In the genomic region with DNA sequence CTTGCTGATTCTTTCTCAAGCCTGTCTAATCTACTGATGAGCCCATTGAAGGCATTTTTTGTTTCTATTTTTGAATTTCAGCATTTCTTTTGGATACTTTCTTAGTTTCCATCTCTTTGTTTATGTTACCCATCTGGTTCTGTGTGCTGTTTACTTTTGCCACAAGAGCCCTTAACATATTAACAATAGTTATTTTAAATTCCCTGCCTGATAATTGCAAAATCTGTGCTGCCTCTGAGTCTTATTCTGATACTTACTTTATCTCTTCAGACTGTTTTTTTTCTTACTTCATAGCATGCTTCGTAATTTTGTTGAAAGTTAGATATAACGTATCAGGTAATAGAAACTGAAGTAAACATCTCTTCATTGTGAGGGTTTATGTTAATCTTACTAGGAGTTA, we compare ENCODE assay signal across 27 cellular contexts.
"Had no signal": no experiment of that assay in that cellular context is flagged by ENCODE, and none has a peak within 500 bp of the region (broad histone marks: within the 10 kb centered on the region; RNA-seq: fewer than 3 reads in every experiment).

No MANE protein-coding gene starts in this region.

- H3K36me3 ChIP-seq: esophagus squamous epithelium, gastrocnemius medialis, heart left ventricle, ovary, spleen, thoracic aorta, tibial nerve, vagina had no signal

- H3K4me1 Mint-ChIP-seq: central memory CD8-positive, alpha-beta T cell; immature natural killer cell; naive thymus-derived CD8-positive, alpha-beta T cell had no signal

- H3K27ac Mint-ChIP-seq: effector memory CD8-positive, alpha-beta T cell; immature natural killer cell; naive thymus-derived CD8-positive, alpha-beta T cell; stimulated activated naive B cell treated with anti-CD40 and anti-IgM and Interleukin-4, amounts not matched to agents 10 μg/mL and 1 μg/mL and 100 μg/mL, for 72 hours; stimulated activated naive CD8-positive, alpha-beta T cell treated with anti-CD3 and anti-CD28 coated beads, Interleukin-15, Interleukin-2, amounts not matched to agents 100 ng/mL and 50 ng/mL, for 24 hours had no signal

- H3K27me3 Mint-ChIP-seq: central memory CD8-positive, alpha-beta T cell; effector memory CD8-positive, alpha-beta T cell; stimulated activated naive B cell treated with anti-CD40 and anti-IgM and Interleukin-4, amounts not matched to agents 10 μg/mL and 1 μg/mL and 100 μg/mL, for 72 hours; stimulated activated naive CD8-positive, alpha-beta T cell treated with anti-CD3 and anti-CD28 coated beads, Interleukin-15, Interleukin-2, amounts not matched to agents 100 ng/mL and 50 ng/mL, for 24 hours had no signal

- DNase-seq: cortex of kidney; effector memory CD8-positive, alpha-beta T cell; erythroblast; esophagus squamous epithelium; gastrocnemius medialis; heart left ventricle; hippocampal formation; immature natural killer cell; islet precursor cell; kidney glomerular epithelial cell; left ventricle myocardium superior; midbrain; naive thymus-derived CD8-positive, alpha-beta T cell; occipital lobe; ovary; posterior cingulate gyrus; psoas muscle; right cardiac atrium; spleen; stimulated activated CD4-positive, alpha-beta T cell treated with anti-CD3 and anti-CD28 coated beads, Interleukin-2, amount 100 ng/mL, for 48 hours; stimulated activated naive B cell treated with anti-CD40 and anti-IgM and Interleukin-4, amounts not matched to agents 10 μg/mL and 1 μg/mL and 100 μg/mL, for 72 hours had no signal

- H3K4me1 ChIP-seq: esophagus squamous epithelium, gastrocnemius medialis, heart left ventricle, psoas muscle, spleen, tibial nerve, vagina had no signal

- H3K27ac ChIP-seq: esophagus squamous epithelium, gastrocnemius medialis, heart left ventricle, ovary, psoas muscle, skin epidermis, spleen, thoracic aorta, tibial nerve, vagina had no signal

- H3K36me3 Mint-ChIP-seq: stimulated activated naive B cell treated with anti-CD40 and anti-IgM and Interleukin-4, amounts not matched to agents 10 μg/mL and 1 μg/mL and 100 μg/mL, for 72 hours had no signal

- H3K4me3 ChIP-seq: esophagus squamous epithelium, gastrocnemius medialis, heart left ventricle, ovary, psoas muscle, skin epidermis, spleen, thoracic aorta, tibial nerve, vagina had no signal

- H3K27me3 ChIP-seq: esophagus squamous epithelium, gastrocnemius medialis, heart left ventricle, ovary, spleen, tibial nerve, vagina had no signal

- H3K4me3 Mint-ChIP-seq: central memory CD8-positive, alpha-beta T cell; effector memory CD8-positive, alpha-beta T cell; immature natural killer cell; naive thymus-derived CD8-positive, alpha-beta T cell; stimulated activated naive B cell treated with anti-CD40 and anti-IgM and Interleukin-4, amounts not matched to agents 10 μg/mL and 1 μg/mL and 100 μg/mL, for 72 hours; stimulated activated naive CD8-positive, alpha-beta T cell treated with anti-CD3 and anti-CD28 coated beads, Interleukin-15, Interleukin-2, amounts not matched to agents 100 ng/mL and 50 ng/mL, for 24 hours had no signal

- H3K9me3 ChIP-seq: esophagus squamous epithelium, gastrocnemius medialis, ovary, thoracic aorta, vagina had no signal
